ENCODE assay signal across 13 cellular contexts in genomic region chr4:43244688-43245382, GRCh38.
DNase-seq lines count a peak whose midpoint lies in the region; ATAC-seq lines count a peak whose summit lies in the region.
"Had no signal": no experiment of that assay in that cellular context is flagged by ENCODE, and none has a peak within 500 bp of the region (broad histone marks: within the 10 kb centered on the region; RNA-seq: fewer than 3 reads in every experiment).

No MANE protein-coding gene starts in this region.

- intact Hi-C loops in Right ventricle myocardium superior (cut with DNase I) = no loop called here

- DNase-seq in fibroblast of peridontal ligament (ENCODE audit: extremely low read depth) (peak; percentile 22), Right ventricle myocardium superior (no peak), NCI-H187 (lab: John Stamatoyannopoulos, UW) (no peak)
- DNase-seq in activated T-cell treated with anti-CD3 and anti-CD28 coated beads, Interleukin-2, amount 50 U/mL, for 1 hour = no peak
- no peak for DNase-seq in activated naive CD4-positive, alpha-beta T cell treated with Interleukin-2 at 50 U/mL for 16 hours
- DNase-seq: activated CD4-positive, alpha-beta T cell treated with anti-CD3 and anti-CD28 coated beads, Interleukin-2, amount 10 ng/mL, durations not matched to agents 24 days and 14 days; Calu3; NCI-H345; stimulated activated naive CD8-positive, alpha-beta T cell treated with anti-CD3 and anti-CD28 coated beads, Interleukin-15, amount 100 ng/mL, for 72 hours had no signal

- peak; percentile 99 for ATAC-seq in GM18909 (IDR thresholded peaks at IDR 0.05; ENCODE audit: poor library complexity, unreplicated experiment)
- ATAC-seq in GM21717 (IDR thresholded peaks at IDR 0.05; ENCODE audit: unreplicated experiment) = peak; percentile 96
- peak; percentile 98 for ATAC-seq in HG03108 (IDR thresholded peaks at IDR 0.05; ENCODE audit: unreplicated experiment)
- ATAC-seq in Right ventricle myocardium superior (ENCODE audit: poor library complexity) = no peak
- ATAC-seq: HepG2; stimulated activated naive CD8-positive, alpha-beta T cell treated with anti-CD3 and anti-CD28 coated beads, Interleukin-15, amount 100 ng/mL, for 72 hours had no signal
